In the genomic region with DNA sequence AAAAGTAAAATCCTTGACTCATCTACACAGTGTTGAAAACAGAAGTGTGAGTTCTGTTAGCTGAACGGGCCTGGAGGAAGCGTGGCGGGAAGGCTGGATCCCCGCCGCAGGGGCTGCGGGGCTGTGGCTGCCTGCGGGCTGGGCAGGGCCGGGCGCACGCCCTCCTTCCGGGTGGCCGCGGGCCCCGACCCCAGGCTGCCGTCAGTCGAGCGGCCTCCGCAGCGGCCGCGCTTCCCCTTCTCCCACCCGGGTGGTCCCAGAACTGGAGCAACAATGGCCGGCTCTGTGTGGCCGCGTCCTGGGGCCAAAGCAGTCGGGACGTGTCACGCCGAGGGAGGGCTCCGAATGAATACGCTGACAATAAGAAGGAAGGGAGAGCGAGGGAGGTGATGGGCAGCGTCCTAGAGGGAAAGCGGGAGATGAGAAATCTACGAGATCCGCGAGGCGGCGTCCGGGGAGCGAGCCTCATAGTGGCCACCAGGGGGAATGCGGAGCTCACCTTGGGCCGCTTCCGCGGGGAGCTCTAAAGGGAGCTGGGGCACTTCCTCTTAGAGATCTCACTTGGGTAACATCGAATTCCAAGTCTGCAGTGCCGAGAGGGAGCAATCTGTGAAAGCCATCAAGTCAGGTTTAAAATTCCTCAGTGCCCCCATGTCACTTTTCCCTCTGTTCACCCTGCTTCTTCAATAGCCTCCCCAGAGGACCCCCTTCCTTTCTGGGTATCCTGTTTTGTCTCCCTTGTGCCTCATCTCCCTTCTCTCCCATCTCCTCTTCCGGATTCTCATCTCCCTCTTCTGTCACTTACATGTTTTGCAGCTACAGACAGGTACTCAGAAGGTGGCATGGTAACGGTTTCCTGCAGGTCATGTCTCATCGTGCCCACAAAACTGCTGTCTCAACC, we compare ENCODE assay signal across 8 cellular contexts.
A peak's percentile ranks its signal among the peaks of the same experiment; 100 is the strongest.
DNase-seq lines count a peak whose midpoint lies in the region; ATAC-seq and TF ChIP-seq lines count a peak whose summit lies in the region.

No MANE protein-coding gene starts in this region.

- intact Hi-C loops in activated CD4-positive, alpha-beta T cell treated with anti-CD3 and anti-CD28 coated beads for 36 hours (cut with DNase I, micrococcal nuclease) = loop anchor here (1.0 to 10.0 kb wide), 4 partner anchors 83 to 613 kb away; partner anchors contain the start of gene SLC1A3 (in 2 of the 2)
- intact Hi-C loops in left colon (cut with DNase I, micrococcal nuclease) = no loop called here

- H3K27ac ChIP-seq in coronary artery = peak overlapping the region; percentile 55 to 73

- POLR2A ChIA-PET in activated CD4-positive, alpha-beta T cell treated with anti-CD3 and anti-CD28 coated beads for 36 hours (lab: Charles Lee) = interaction anchor here (0.7 kb wide), 1 partner anchor 539 kb away, joined by 3 read pairs; no protein-coding TSS in a partner anchor

- H3K27me3 Mint-ChIP-seq in activated CD4-positive, alpha-beta T cell treated with anti-CD3 and anti-CD28 coated beads for 36 hours = peaks cover 23% of the 10 kb centered on the region

- peaks cover 12% of the 10 kb centered on the region for H3K4me1 Mint-ChIP-seq in activated CD4-positive, alpha-beta T cell treated with anti-CD3 and anti-CD28 coated beads for 36 hours

- H3K4me3 ChIP-seq in AG09309 (ENCODE audit: control insufficient read depth, low read depth, low read length) (peak overlapping the region; percentile 59), coronary artery (peak overlapping the region; percentile 77)

- H3K27ac Mint-ChIP-seq in activated CD4-positive, alpha-beta T cell treated with anti-CD3 and anti-CD28 coated beads for 36 hours = peak overlapping the region; percentile 66

- peak overlapping the region; percentile 75 for H3K4me3 Mint-ChIP-seq in activated CD4-positive, alpha-beta T cell treated with anti-CD3 and anti-CD28 coated beads for 36 hours

- H3K36me3 Mint-ChIP-seq in activated CD4-positive, alpha-beta T cell treated with anti-CD3 and anti-CD28 coated beads for 36 hours (ENCODE audit: low read depth) = no peaks in the 10 kb centered on the region

- TF ChIP-seq CTCF in AG09309 (IDR thresholded peaks at IDR 0.05; ENCODE audit: control insufficient read depth, insufficient read depth, low read depth, low read length, missing control alignments) = peak; percentile 94
- TF ChIP-seq CTCF in coronary artery (IDR thresholded peaks at IDR 0.05) = peak; percentile 80

- DNase-seq in AG09309 (ENCODE audit: low read depth) = no peak
- DNase-seq in NCI-H226 = peak; percentile 83
- peak; percentile 85 for DNase-seq in activated CD4-positive, alpha-beta T cell treated with anti-CD3 and anti-CD28 coated beads for 36 hours
- DNase-seq in coronary artery (ENCODE audit: low spot score) = peak; percentile 84
- peak; percentile 63 to 85 for DNase-seq in left colon
- DNase-seq in stimulated activated CD4-positive, alpha-beta T cell treated with anti-CD3 and anti-CD28 coated beads, Interleukin-1b, Interleukin-23, amount 100 ng/mL, for 24 hours (ENCODE audit: low read depth in 4 of 4, low spot score in 1 of 4) = peak; percentile 41 to 65 (median 49)

- peak; percentile 77 for ATAC-seq in GM18907 (IDR thresholded peaks at IDR 0.05; ENCODE audit: unreplicated experiment)
- ATAC-seq in HG03139 (IDR thresholded peaks at IDR 0.05; ENCODE audit: unreplicated experiment) = peak; percentile 86
- peak; percentile 87 for ATAC-seq in activated CD4-positive, alpha-beta T cell treated with anti-CD3 and anti-CD28 coated beads for 36 hours
- ATAC-seq in left colon = peak; percentile 95

- CTCF ChIA-PET in activated CD4-positive, alpha-beta T cell treated with anti-CD3 and anti-CD28 coated beads for 36 hours (lab: Charles Lee) = interaction anchor here (0.5 to 2.1 kb wide), 26 partner anchors 10 to 763 kb away, joined by 3 to 15 read pairs (median 4); partner anchors contain the start of gene LMBRD2

- H3K9me3 Mint-ChIP-seq in activated CD4-positive, alpha-beta T cell treated with anti-CD3 and anti-CD28 coated beads for 36 hours (ENCODE audit: low read depth) = no peaks in the 10 kb centered on the region

Comparison
In these comparisons a context has a peak if more than half of its experiments do, and no peak if none do; other contexts are left out.
1. intact Hi-C loops: an anchor here in activated CD4-positive, alpha-beta T cell treated with anti-CD3 and anti-CD28 coated beads for 36 hours (1.0 to 10.0 kb wide); none called in left colon.